ENCODE assay signal across 29 cellular contexts in the genomic region with DNA sequence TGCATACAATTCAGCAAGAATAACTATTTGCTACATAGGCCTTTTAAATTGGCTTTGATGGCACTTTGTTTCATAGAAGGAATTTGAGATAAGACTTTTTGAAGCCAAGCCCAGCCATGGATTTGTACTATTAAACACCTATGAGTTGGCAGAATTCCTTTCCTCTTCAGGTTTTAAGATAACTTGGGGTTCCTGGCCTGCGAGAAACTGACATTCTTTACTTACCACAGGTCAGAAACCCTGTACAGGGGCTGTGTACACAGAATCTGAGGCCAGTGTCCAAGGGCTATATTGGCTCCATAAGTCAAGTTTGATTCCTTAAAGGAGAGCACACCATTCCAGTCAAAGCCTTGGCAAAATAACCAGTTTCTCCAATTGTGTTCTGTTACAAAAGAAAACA. TPM values are rescaled to one million over a fixed set of nuclear protein-coding genes. Genes with fewer than 3 reads are reported as not detected.
"Had no signal": no experiment of that assay in that cellular context is flagged by ENCODE, and none has a peak within 500 bp of the region (broad histone marks: within the 10 kb centered on the region; RNA-seq: fewer than 3 reads in every experiment).

No MANE protein-coding gene starts in this region.

- H3K4me3 ChIP-seq: heart right ventricle, mucosa of descending colon, ovary, right lobe of liver, tibial nerve had no signal

- H3K27ac ChIP-seq: heart right ventricle, ovary, right lobe of liver, tibial nerve had no signal

- H3K27me3 ChIP-seq: ovary, right lobe of liver, tibial nerve had no signal

- H3K9me3 ChIP-seq: heart right ventricle, mucosa of descending colon, ovary, right lobe of liver, tibial nerve had no signal

- DNase-seq: activated CD4-positive, alpha-beta T cell treated with anti-CD3 and anti-CD28 coated beads for 36 hours; activated CD4-positive, CD25-positive, alpha-beta regulatory T cell; activated CD8-positive, alpha-beta memory T cell treated with anti-CD3 and anti-CD28 coated beads, Interleukin-2, amount 10 ng/mL, durations not matched to agents 7 days and 5 days; activated CD8-positive, alpha-beta T cell treated with anti-CD3 and anti-CD28 coated beads, Interleukin-2, amount 10 ng/mL, durations not matched to agents 7 days and 5 days; activated naive CD8-positive, alpha-beta T cell treated with anti-CD3 and anti-CD28 coated beads, Interleukin-2, amount 50 U/mL, for 24 hours; activated T-cell treated with anti-CD3 and anti-CD28 coated beads, Interleukin-2, amount 50 U/mL, for 48 hours; amygdala; endodermal cell; foreskin fibroblast; heart right ventricle; left ventricle myocardium superior; mucosa of descending colon; ovary; right lobe of liver; stimulated activated CD4-positive, alpha-beta T cell treated with anti-CD3 and anti-CD28 coated beads, Interleukin-12 subunit alpha, Interleukin-12 subunit beta, amount 100 ng/mL, for 4 hours; stimulated activated CD4-positive, alpha-beta T cell treated with anti-CD3 and anti-CD28 coated beads, Interleukin-4, amount 100 ng/mL, for 24 hours; stimulated activated naive CD8-positive, alpha-beta T cell treated with anti-CD3 and anti-CD28 coated beads, Interleukin-15, amount 100 ng/mL, for 72 hours; T-helper 17 cell; T1000 had no signal

- H3K4me1 ChIP-seq: heart right ventricle, right lobe of liver, tibial nerve had no signal

- ATAC-seq: activated CD4-positive, alpha-beta T cell treated with anti-CD3 and anti-CD28 coated beads for 36 hours; activated CD8-positive, alpha-beta memory T cell treated with anti-CD3 and anti-CD28 coated beads, Interleukin-2, amount 10 ng/mL, durations not matched to agents 7 days and 5 days; activated CD8-positive, alpha-beta T cell treated with anti-CD3 and anti-CD28 coated beads, Interleukin-2, amount 10 ng/mL, durations not matched to agents 7 days and 5 days; activated naive CD8-positive, alpha-beta T cell treated with anti-CD3 and anti-CD28 coated beads, Interleukin-2, amount 50 U/mL, for 24 hours; esophagus mucosa; heart right ventricle; left ventricle myocardium superior; mucosa of descending colon; right lobe of liver; stimulated activated effector memory CD8-positive, alpha-beta T cell treated with anti-CD3 and anti-CD28 coated beads, Interleukin-12 subunit alpha, Interleukin-12 subunit beta, amount 100 ng/mL, for 72 hours; stimulated activated naive CD8-positive, alpha-beta T cell treated with anti-CD3 and anti-CD28 coated beads, Interleukin-15, amount 100 ng/mL, for 72 hours; T-helper 17 cell had no signal

- H3K36me3 ChIP-seq: heart right ventricle, ovary, right lobe of liver, tibial nerve had no signal

RNA-seq across cellular contexts. Expression of a gene that starts 10.8 kb away (rescaled TPM):
- total RNA-seq: activated CD4-positive, alpha-beta T cell treated with anti-CD3 and anti-CD28 coated beads for 36 hours; activated CD8-positive, alpha-beta memory T cell treated with anti-CD3 and anti-CD28 coated beads, Interleukin-2, amount 10 ng/mL, durations not matched to agents 7 days and 5 days; activated CD8-positive, alpha-beta T cell treated with anti-CD3 and anti-CD28 coated beads, Interleukin-2, amount 10 ng/mL, durations not matched to agents 7 days and 5 days; activated T-helper 2 cell treated with anti-CD3 and anti-CD28 coated beads, Interferon-gamma antibody, Interleukin-2, Interleukin-4, amounts not matched to agents 10 μg/mL and 5 μg/mL and 100 μg/mL, durations not matched to agents 14 hours and 24 hours and 36 hours; bronchial epithelial cell; endodermal cell; esophagus mucosa; left ventricle myocardium superior; lung microvascular endothelial cell; progenitor cell of endocrine pancreas; renal cortical epithelial cell; right lobe of liver; skeletal muscle tissue; T-helper 17 cell; tibial nerve; urinary bladder had no signal
